9 cellular contexts compared by ENCODE assay signal in genomic region chr14:74616507-74616906, GRCh38. TPM values are rescaled to one million over a fixed set of nuclear protein-coding genes. Genes with fewer than 3 reads are reported as not detected.
A peak's percentile ranks its signal among the peaks of the same experiment; 100 is the strongest.
DNase-seq lines count a peak whose midpoint lies in the region; ATAC-seq, FAIRE-seq and TF ChIP-seq lines count a peak whose summit lies in the region.
"Had no signal": no experiment of that assay in that cellular context is flagged by ENCODE, and none has a peak within 500 bp of the region (broad histone marks: within the 10 kb centered on the region; RNA-seq: fewer than 3 reads in every experiment).

No MANE protein-coding gene starts in this region.

- no peaks in the 10 kb centered on the region for H3K27me3 Mint-ChIP-seq in MCF 10A (ENCODE audit: insufficient read depth, unreplicated experiment)

- WGBS in testis, 2 donors = 66 to 74% methylated on average over 4 of the region's 4 CpGs

- TF ChIP-seq POLR2A in breast epithelium (IDR thresholded peaks at IDR 0.05) (no peak), testis (IDR thresholded peaks at IDR 0.05) (no peak), GM12891 (IDR thresholded peaks at IDR 0.05; ENCODE audit: low read depth, low read length) (no peak)

- no peaks in the 10 kb centered on the region for H3K9me3 Mint-ChIP-seq in MCF 10A (ENCODE audit: unreplicated experiment)

- H3K9me3 ChIP-seq in breast epithelium (no peaks in the 10 kb centered on the region), RWPE2 (ENCODE audit: severe bottlenecking) (no peaks in the 10 kb centered on the region), testis (no peaks in the 10 kb centered on the region)

- peak overlapping the region; percentile 13 for H3K4me3 Mint-ChIP-seq in MCF 10A (ENCODE audit: unreplicated experiment)

- no peak overlapping the region for H3K27ac ChIP-seq in breast epithelium
- H3K27ac ChIP-seq in RWPE2 (ENCODE audit: poor library complexity, severe bottlenecking) = peak overlapping the region; percentile 99
- peak overlapping the region; percentile 0 to 75 for H3K27ac ChIP-seq in testis

- intact Hi-C loops in MCF 10A (cut with micrococcal nuclease) (loop anchor here (5.0 kb wide), 1 partner anchor 146 kb away; the partner anchor contains the start of gene YLPM1), breast epithelium (cut with DNase I; ENCODE audit: low total_unique reads) (no loop called here), testis (cut with DNase I; ENCODE audit: low total_unique reads) (loop anchor here (10.0 kb wide), 1 partner anchor 188 kb away; no protein-coding TSS in a partner anchor)

- H3K4me3 ChIP-seq in breast epithelium = no peak overlapping the region
- H3K4me3 ChIP-seq in RWPE2 (ENCODE audit: severe bottlenecking) = peak overlapping the region; percentile 6
- no peak overlapping the region for H3K4me3 ChIP-seq in fibroblast of pulmonary artery (replicated peaks; ENCODE audit: low read depth, low read length)
- no peak overlapping the region for H3K4me3 ChIP-seq in testis

- CTCF ChIA-PET in MCF 10A (lab: Yijun Ruan, JAX) = interaction anchor here (0.6 to 1.7 kb wide), 11 partner anchors 32 to 1689 kb away, joined by 3 to 10 read pairs (median 4); no protein-coding TSS in a partner anchor

- H3K4me1 ChIP-seq in breast epithelium (peaks cover 0 to 23% of the 10 kb centered on the region in 2 donors), RWPE2 (ENCODE audit: insufficient read depth, poor library complexity, severe bottlenecking) (peaks cover 76% of the 10 kb centered on the region), testis (peaks cover 45% of the 10 kb centered on the region)

- H3K36me3 Mint-ChIP-seq in MCF 10A (ENCODE audit: insufficient read depth, unreplicated experiment) = no peaks in the 10 kb centered on the region

- H3K27me3 ChIP-seq in breast epithelium (no peaks in the 10 kb centered on the region), RWPE2 (ENCODE audit: insufficient read depth, poor library complexity, severe bottlenecking) (no peaks in the 10 kb centered on the region), testis (no peaks in the 10 kb centered on the region)

- no TSS peak for BruUV-seq in MCF 10A (replicated peaks; lab: Mats Ljungman, UMichigan)

- peak overlapping the region; percentile 80 for H3K27ac Mint-ChIP-seq in MCF 10A (ENCODE audit: low read depth, unreplicated experiment)

- H3K36me3 ChIP-seq in breast epithelium = no peaks in the 10 kb centered on the region
- H3K36me3 ChIP-seq in RWPE2 (ENCODE audit: low read depth) = 0 out of 2 replicates have a peak, but pooled peaks cover 3% of the 10 kb centered on the region
- H3K36me3 ChIP-seq in testis (ENCODE audit: low read depth, missing control alignments) = no peaks in the 10 kb centered on the region

- H3K4me1 Mint-ChIP-seq in MCF 10A (ENCODE audit: insufficient read depth, unreplicated experiment) = peaks cover 65% of the 10 kb centered on the region

- POLR2A ChIA-PET in MCF 10A (lab: Yijun Ruan, JAX) = interaction anchor here (0.7 to 4.9 kb wide), 10 partner anchors 7 to 598 kb away, joined by 3 to 40 read pairs (median 4); partner anchors contain the start of genes ISCA2 and NPC2

- ATAC-seq in RWPE2 (ENCODE audit: low read depth) (peak; percentile 43), HG03469 (IDR thresholded peaks at IDR 0.05; ENCODE audit: unreplicated experiment) (no peak)

- DNase-seq in MCF 10A (ENCODE audit: unreplicated experiment) (peak; percentile 92), breast epithelium (ENCODE audit: low spot score in 2 of 2) (no peak), RWPE2 (ENCODE audit: low spot score) (peak; percentile 90), fibroblast of pulmonary artery (ENCODE audit: low read depth) (peak; percentile 79), testis (no peak), GM12891 (ENCODE audit: insufficient read length, low spot score) (no peak), SKM-1 treated with dmso at 0.1 percent for 144 hours (lab: John Stamatoyannopoulos, UW; ENCODE audit: unreplicated experiment) (no peak)
- DNase-seq: DMS79 treated with DMSO at 0.1 percent for 48 hours had no signal

- no peak for FAIRE-seq in GM12891 (lab: Jason Lieb, UNC)

- no peak for TF ChIP-seq CTCF in MCF 10A (IDR thresholded peaks at IDR 0.05; ENCODE audit: unreplicated experiment)
- TF ChIP-seq CTCF in breast epithelium (IDR thresholded peaks at IDR 0.05) = no peak
- no peak for TF ChIP-seq CTCF in RWPE2 (IDR thresholded peaks at IDR 0.05; ENCODE audit: poor library complexity, severe bottlenecking)
- no peak for TF ChIP-seq CTCF in fibroblast of pulmonary artery (IDR thresholded peaks at IDR 0.05; ENCODE audit: low read length, missing control alignments)
- no peak for TF ChIP-seq CTCF in testis (IDR thresholded peaks at IDR 0.05)

TF ChIP-seq in GM12891, 5 proteins besides CTCF, POLR2A, EP300 and RAD21:
- TF ChIP-seq TAF1 (IDR thresholded peaks at IDR 0.05; ENCODE audit: low read depth, low read length) (no peak), SPI1 (IDR thresholded peaks at IDR 0.05; ENCODE audit: low read depth, low read length) (no peak), PAX5 (IDR thresholded peaks at IDR 0.05; ENCODE audit: insufficient read depth, low read length, severe bottlenecking) (no peak), POU2F2 (IDR thresholded peaks at IDR 0.05; ENCODE audit: low read depth, low read length) (no peak), POLR2AphosphoS5 (IDR thresholded peaks at IDR 0.05; ENCODE audit: low read depth, low read length) (no peak)

RNA-seq across cellular contexts. Expression of gene LTBP2, which starts 4.5 kb away (rescaled TPM):
- total RNA-seq in MCF 10A (2022) (9.1 and 16.8 TPM in 2 replicates), breast epithelium (10 to 100 TPM; 34.7 to 91.1 (median 79.0) TPM), testis (10 to 100 TPM; 19.6 to 45.3 TPM)
- 23.3 TPM for polyA plus RNA-seq in testis (ENCODE audit: insufficient read depth, low read depth, low replicate concordance)
- polyA plus RNA-seq in GM12891 (2012; ENCODE audit: low read depth, missing spikeins) = 0.08 TPM

Comparison
In these comparisons a context has a peak if more than half of its experiments do, and no peak if none do; other contexts are left out.
1. DNase-seq: peak in MCF 10A (single experiment), RWPE2 (single experiment) and fibroblast of pulmonary artery (single experiment); none in breast epithelium (0 of 2), testis (single experiment), GM12891 (single experiment) and SKM-1 treated with dmso at 0.1 percent for 144 hours (single experiment).
2. H3K27ac ChIP-seq: peak in RWPE2 (single experiment) and testis (2 of 2); none in breast epithelium (0 of 2).